Comparison of ENCODE assay signal across 8 cellular contexts in the genomic region with DNA sequence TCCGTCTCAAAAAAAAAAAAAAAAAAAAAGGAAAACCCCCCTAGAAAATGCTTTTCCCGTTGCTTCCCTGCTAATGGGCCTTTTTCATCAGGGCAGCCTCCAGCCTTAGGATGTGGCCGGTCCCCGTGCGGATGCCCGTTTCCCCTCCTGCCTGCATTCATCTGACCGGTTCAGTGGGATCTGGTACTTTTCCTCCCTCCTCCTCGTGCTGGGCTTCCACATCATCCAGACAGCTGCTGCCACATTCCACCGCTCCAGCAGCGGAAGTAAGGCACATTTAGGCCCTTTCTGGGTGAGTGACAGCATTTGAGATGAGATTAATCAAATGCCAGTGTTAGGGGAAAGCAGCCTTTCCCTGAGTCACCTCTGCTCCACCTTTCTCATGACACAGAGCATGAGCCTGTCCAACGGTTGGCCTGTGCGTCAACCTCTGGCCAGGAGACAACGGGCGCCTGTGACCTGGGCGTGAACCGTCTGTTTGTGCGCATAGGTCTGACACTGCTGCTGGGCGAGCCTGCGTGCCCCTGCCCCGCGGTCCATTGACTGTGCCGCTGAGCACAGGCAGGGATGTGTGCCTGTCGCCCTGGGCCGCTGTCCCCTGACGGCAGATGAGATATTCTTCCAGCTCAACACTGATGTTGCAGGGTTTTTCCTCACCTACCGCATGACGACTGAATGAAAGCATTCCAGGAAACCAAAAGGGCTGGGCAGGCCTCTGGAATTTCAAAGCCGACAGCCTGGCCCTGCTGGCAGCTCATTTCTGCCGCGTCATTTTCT.
DNase-seq lines count a peak whose midpoint lies in the region; TF ChIP-seq lines count a peak whose summit lies in the region.

No MANE protein-coding gene starts in this region.

- peak overlapping the region; percentile 96 for H3K9ac ChIP-seq in GM23248

- H3K79me2 ChIP-seq in GM23248 (ENCODE audit: insufficient read depth) (no peaks in the 10 kb centered on the region), OCI-LY7 (ENCODE audit: insufficient read depth, low read depth, low read length) (no peaks in the 10 kb centered on the region)

- peak overlapping the region; percentile 84 for H3K4me2 ChIP-seq in GM23248 (ENCODE audit: unreplicated experiment)
- no peak overlapping the region for H3K4me2 ChIP-seq in OCI-LY7 (ENCODE audit: low read length)

- DNase-seq in GM23248 (peak; percentile 98), RWPE1 (ENCODE audit: low spot score) (peak; percentile 85), cerebellar cortex (ENCODE audit: low spot score) (peak; percentile 95), left kidney (ENCODE audit: low read depth, low spot score) (peak; percentile 92), stromal cell of bone marrow (ENCODE audit: low read depth) (peak; percentile 91), NCI-H2227 (lab: John Stamatoyannopoulos, UW; ENCODE audit: unreplicated experiment) (no peak), OCI-LY7 (ENCODE audit: low spot score) (no peak), NOMO-1 (lab: John Stamatoyannopoulos, UW; ENCODE audit: unreplicated experiment in 2 of 2) (no peak)

- 1 to 2% methylated on average over 29 to 30 of the region's 30 CpGs for WGBS in GM23248 (ENCODE audit: low coverage in 1 of 2, low lambda C conversion rate in 2 of 2, missing lambda C conversion rate in 2 of 2), 2 experiments

- peaks cover 34% of the 10 kb centered on the region for H3K4me1 ChIP-seq in GM23248 (ENCODE audit: insufficient read depth)
- H3K4me1 ChIP-seq in OCI-LY7 (ENCODE audit: insufficient read depth, low read length, poor library complexity, severe bottlenecking) = peaks cover 27% of the 10 kb centered on the region

- no TSS peak for BruUV-seq in OCI-LY7 (replicated peaks; lab: Mats Ljungman, UMichigan)

- CTCF ChIA-PET in RWPE1 (lab: Yijun Ruan, JAX) (interaction anchor here (0.6 to 1.0 kb wide), 3 partner anchors 11 to 36 kb away, joined by 3 read pairs; no protein-coding TSS in a partner anchor), OCI-LY7 (lab: Charles Lee; ENCODE audit: unreplicated experiment) (no interaction called here)

- H3K27ac ChIP-seq in GM23248 (peak overlapping the region; percentile 100), RWPE1 (peak overlapping the region; percentile 99), OCI-LY7 (ENCODE audit: low read depth, low read length, poor library complexity, severe bottlenecking) (no peak overlapping the region)

- H3K36me3 ChIP-seq in GM23248 (ENCODE audit: low read depth) (no peaks in the 10 kb centered on the region), OCI-LY7 (ENCODE audit: insufficient read depth, low read length) (no peaks in the 10 kb centered on the region)

- no peaks in the 10 kb centered on the region for H3K9me3 ChIP-seq in GM23248 (ENCODE audit: low read depth)
- H3K9me3 ChIP-seq in OCI-LY7 (ENCODE audit: low read length) = no peaks in the 10 kb centered on the region

- H3K4me3 ChIP-seq in GM23248 = peak overlapping the region; percentile 68
- no peak overlapping the region for H3K4me3 ChIP-seq in OCI-LY7 (ENCODE audit: low read depth, low read length, poor library complexity, severe bottlenecking)

- no peak overlapping the region for H2AFZ ChIP-seq in GM23248
- H2AFZ ChIP-seq in OCI-LY7 (ENCODE audit: low read length) = no peak overlapping the region

- TF ChIP-seq CTCF in RWPE1 (conservative IDR thresholded peaks at IDR 0.05; ENCODE audit: low read depth) (no peak), OCI-LY7 (conservative IDR thresholded peaks at IDR 0.05; ENCODE audit: low read length) (no peak)

- H4K20me1 ChIP-seq in GM23248 (ENCODE audit: insufficient read depth) (no peaks in the 10 kb centered on the region), OCI-LY7 (ENCODE audit: insufficient read depth, low read length) (no peaks in the 10 kb centered on the region)

- POLR2A ChIA-PET in RWPE1 (lab: Yijun Ruan, JAX; ENCODE audit: low non-redundant PET) (interaction anchor here (0.6 to 1.6 kb wide), 7 partner anchors 13 to 172 kb away, joined by 3 to 7 read pairs (median 4); no protein-coding TSS in a partner anchor), OCI-LY7 (lab: Charles Lee) (interaction anchor here (0.5 to 3.6 kb wide), 2 partner anchors 21 to 90 kb away, joined by 3 to 9 read pairs; no protein-coding TSS in a partner anchor)

- H3F3A ChIP-seq in GM23248 (ENCODE audit: insufficient read depth) = peaks cover 32% of the 10 kb centered on the region

- H3K27me3 ChIP-seq in GM23248 (replicated peaks; ENCODE audit: insufficient read depth) = no peaks in the 10 kb centered on the region

- intact Hi-C loops in OCI-LY7 (cut with micrococcal nuclease; ENCODE audit: unreplicated experiment) = no loop called here

- H3K9me2 ChIP-seq in GM23248 (ENCODE audit: insufficient read depth) (no peaks in the 10 kb centered on the region), OCI-LY7 (ENCODE audit: insufficient read depth, low read length) (no peaks in the 10 kb centered on the region)

- in situ Hi-C loops in GM23248 (cut with MboI) = no loop called here

Comparison
In these comparisons a context has a peak if more than half of its experiments do, and no peak if none do; other contexts are left out.
1. DNase-seq: peak in GM23248 (single experiment), RWPE1 (single experiment), cerebellar cortex (single experiment), left kidney (single experiment) and stromal cell of bone marrow (single experiment); none in NCI-H2227 (single experiment), OCI-LY7 (single experiment) and NOMO-1 (0 of 2).